In the genomic region with DNA sequence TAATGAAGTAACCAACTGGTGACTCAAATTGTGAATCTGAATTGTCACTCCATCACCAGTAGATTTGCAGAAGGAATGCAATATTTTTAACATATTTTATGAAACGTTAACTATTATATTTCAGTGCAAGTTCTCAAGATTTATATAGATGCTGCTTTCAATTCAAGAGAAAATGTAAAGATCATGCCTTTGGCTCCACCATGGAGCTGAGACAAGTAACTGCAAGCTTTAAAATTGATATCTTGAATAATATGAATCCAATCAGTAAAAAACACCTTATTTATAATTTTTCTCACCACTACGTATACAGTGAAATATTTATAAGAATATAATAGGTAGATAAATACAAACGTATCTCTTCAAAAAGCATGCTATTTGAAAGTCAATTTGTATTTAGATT, we compare ENCODE assay signal across 24 cellular contexts. TPM values are rescaled to one million over a fixed set of nuclear protein-coding genes. Genes with fewer than 3 reads are reported as not detected.
DNase-seq lines count a peak whose midpoint lies in the region; ATAC-seq and TF ChIP-seq lines count a peak whose summit lies in the region.
"Had no signal": no experiment of that assay in that cellular context is flagged by ENCODE, and none has a peak within 500 bp of the region (broad histone marks: within the 10 kb centered on the region; RNA-seq: fewer than 3 reads in every experiment).

No MANE protein-coding gene starts in this region.

- H3K9ac ChIP-seq in mammary epithelial cell (ENCODE audit: insufficient read depth, low read length): no peak overlapping the region

- H3K9me3 ChIP-seq in mammary epithelial cell (replicated peaks; ENCODE audit: insufficient read depth, low read length): no peaks in the 10 kb centered on the region
- H3K9me3 ChIP-seq: tibial artery had no signal

- in situ Hi-C loops in mammary epithelial cell (cut with MboI; ENCODE audit: low sequenced_read_pairs in 2 of 2): no loop called here

- TF ChIP-seq CTCF in mammary epithelial cell (conservative IDR thresholded peaks at IDR 0.05 in 1 of 2, IDR thresholded peaks at IDR 0.05 in 1 of 2; ENCODE audit: extremely low read depth in 1 of 2, insufficient read depth in 1 of 2, low read depth in 1 of 2, low read length in 2 of 2) (peak; percentile 3 to 29), MCF 10A (IDR thresholded peaks at IDR 0.05; ENCODE audit: unreplicated experiment) (no peak), choroid plexus epithelial cell (conservative IDR thresholded peaks at IDR 0.05; ENCODE audit: low read depth, low read length) (no peak), type B pancreatic cell (conservative IDR thresholded peaks at IDR 0.05) (peak; percentile 44)

- H3K27ac ChIP-seq in mammary epithelial cell (ENCODE audit: insufficient read depth, low read depth, low read length): no peak overlapping the region
- H3K27ac ChIP-seq: tibial artery had no signal

- H3K4me3 Mint-ChIP-seq in MCF 10A (ENCODE audit: unreplicated experiment) (no peak overlapping the region), type B pancreatic cell (no peak overlapping the region)
- no peak overlapping the region for H3K4me3 Mint-ChIP-seq in activated T-cell treated with anti-CD3 and anti-CD28 coated beads, Interleukin-2, amount 50 U/mL, for 24 hours
- H3K4me3 Mint-ChIP-seq: activated naive CD8-positive, alpha-beta T cell treated with anti-CD3 and anti-CD28 coated beads, Interleukin-2, amount 50 U/mL, for 24 hours; CD4-positive, alpha-beta T cell; dendritic cell treated with granulocyte-macrophage colony-stimulating factor and Interleukin-4, amounts not matched to agents 40 ng/mL and 50 ng/mL, for 4 days; stimulated activated naive CD8-positive, alpha-beta T cell treated with anti-CD3 and anti-CD28 coated beads, Interleukin-15, Interleukin-2, amounts not matched to agents 100 ng/mL and 50 ng/mL, for 24 hours; T-helper 1 cell treated with Interleukin-12 subunit alpha and Interleukin-12 subunit beta and Interleukin-4 antibody, amounts not matched to agents 30 μg/mL and 1 μg/mL, for 36 hours had no signal

- ATAC-seq in GM21576 (IDR thresholded peaks at IDR 0.05; ENCODE audit: unreplicated experiment): no peak
- ATAC-seq: activated naive CD8-positive, alpha-beta T cell treated with anti-CD3 and anti-CD28 coated beads, Interleukin-2, amount 50 U/mL, for 24 hours had no signal

- H2AFZ ChIP-seq in mammary epithelial cell (ENCODE audit: low read depth, low read length): no peak overlapping the region

- no peaks in the 10 kb centered on the region for H4K20me1 ChIP-seq in mammary epithelial cell (ENCODE audit: insufficient read depth, low read length)

- H3K27me3 Mint-ChIP-seq in MCF 10A (ENCODE audit: insufficient read depth, unreplicated experiment) (peaks cover 49% of the 10 kb centered on the region), type B pancreatic cell (no peaks in the 10 kb centered on the region)
- no peaks in the 10 kb centered on the region for H3K27me3 Mint-ChIP-seq in activated T-cell treated with anti-CD3 and anti-CD28 coated beads, Interleukin-2, amount 50 U/mL, for 24 hours
- H3K27me3 Mint-ChIP-seq: activated naive CD8-positive, alpha-beta T cell treated with anti-CD3 and anti-CD28 coated beads, Interleukin-2, amount 50 U/mL, for 24 hours; CD4-positive, alpha-beta T cell; dendritic cell treated with granulocyte-macrophage colony-stimulating factor and Interleukin-4, amounts not matched to agents 40 ng/mL and 50 ng/mL, for 4 days; stimulated activated naive CD8-positive, alpha-beta T cell treated with anti-CD3 and anti-CD28 coated beads, Interleukin-15, Interleukin-2, amounts not matched to agents 100 ng/mL and 50 ng/mL, for 24 hours had no signal

- H3K79me2 ChIP-seq in mammary epithelial cell (ENCODE audit: insufficient read depth, low read length): no peaks in the 10 kb centered on the region

- intact Hi-C loops in mammary epithelial cell (cut with micrococcal nuclease): no loop called here
- intact Hi-C loops in MCF 10A (cut with micrococcal nuclease): loop anchor here (1.0 to 10.0 kb wide), 2 partner anchors 1201 to 1647 kb away; no protein-coding TSS in a partner anchor

- no peaks in the 10 kb centered on the region for H3K36me3 ChIP-seq in mammary epithelial cell (ENCODE audit: insufficient read depth, low read length)
- H3K36me3 ChIP-seq: tibial artery had no signal

- no peak overlapping the region for H3K4me2 ChIP-seq in mammary epithelial cell (ENCODE audit: insufficient read depth, low read depth, low read length)
- H3K4me2 ChIP-seq: smooth muscle cell had no signal

- no peaks in the 10 kb centered on the region for H3K27me3 ChIP-seq in mammary epithelial cell (ENCODE audit: insufficient read depth, low read length)
- H3K27me3 ChIP-seq: tibial artery had no signal

- DNase-seq in mammary epithelial cell (no peak), MCF 10A (ENCODE audit: unreplicated experiment) (no peak), NAMALWA (ENCODE audit: low spot score) (peak; percentile 7), choroid plexus epithelial cell (ENCODE audit: low read depth) (peak; percentile 2), type B pancreatic cell (ENCODE audit: extremely low spot score, unreplicated experiment) (no peak), NOMO-1 (lab: John Stamatoyannopoulos, UW; ENCODE audit: unreplicated experiment in 2 of 2) (no peak)
- DNase-seq in activated T-cell treated with anti-CD3 and anti-CD28 coated beads, Interleukin-2, amount 50 U/mL, for 24 hours: no peak
- DNase-seq: activated CD8-positive, alpha-beta memory T cell treated with anti-CD3 and anti-CD28 coated beads, Interleukin-2, amount 50 U/mL, for 4 hours; activated effector memory CD4-positive, alpha-beta T cell treated with anti-CD3 and anti-CD28 coated beads, Interleukin-2, amount 50 U/mL, for 16 hours; activated naive CD8-positive, alpha-beta T cell treated with anti-CD3 and anti-CD28 coated beads, Interleukin-2, amount 50 U/mL, for 24 hours; CD4-positive, alpha-beta T cell; HCEC 1CT; hippocampal formation; NCI-H1436; NCI-H226; stimulated activated CD4-positive, alpha-beta T cell treated with anti-CD3 and anti-CD28 coated beads, Interleukin-4, amount 100 ng/mL, for 24 hours; tibial artery had no signal

- H3K4me3 ChIP-seq in mammary epithelial cell (replicated peaks in 1 of 3; ENCODE audit: insufficient read depth in 1 of 3, low read depth in 2 of 3, low read length in 3 of 3): no peak overlapping the region
- no peak overlapping the region for H3K4me3 ChIP-seq in choroid plexus epithelial cell (ENCODE audit: low read depth, low read length)
- H3K4me3 ChIP-seq: smooth muscle cell, tibial artery had no signal

- dilution Hi-C loops in mammary epithelial cell (cut with HindIII; ENCODE audit: low sequenced_read_pairs): no loop called here

- H3K27ac Mint-ChIP-seq in MCF 10A (ENCODE audit: low read depth, unreplicated experiment) (no peak overlapping the region), type B pancreatic cell (no peak overlapping the region)
- H3K27ac Mint-ChIP-seq in activated T-cell treated with anti-CD3 and anti-CD28 coated beads, Interleukin-2, amount 50 U/mL, for 24 hours: no peak overlapping the region
- H3K27ac Mint-ChIP-seq: activated naive CD8-positive, alpha-beta T cell treated with anti-CD3 and anti-CD28 coated beads, Interleukin-2, amount 50 U/mL, for 24 hours; CD4-positive, alpha-beta T cell; dendritic cell treated with granulocyte-macrophage colony-stimulating factor and Interleukin-4, amounts not matched to agents 40 ng/mL and 50 ng/mL, for 4 days; stimulated activated naive CD8-positive, alpha-beta T cell treated with anti-CD3 and anti-CD28 coated beads, Interleukin-15, Interleukin-2, amounts not matched to agents 100 ng/mL and 50 ng/mL, for 24 hours; T-helper 1 cell treated with Interleukin-12 subunit alpha and Interleukin-12 subunit beta and Interleukin-4 antibody, amounts not matched to agents 30 μg/mL and 1 μg/mL, for 36 hours had no signal

- 3% methylated on average over 3 of the region's 3 CpGs for WGBS in mammary epithelial cell (ENCODE audit: low coverage, missing lambda C conversion rate)

- CTCF ChIA-PET in mammary epithelial cell (lab: Charles Lee; ENCODE audit: low non-redundant PET): no interaction called here
- CTCF ChIA-PET in MCF 10A (lab: Yijun Ruan, JAX): no interaction called here

- H3K36me3 Mint-ChIP-seq in MCF 10A (ENCODE audit: insufficient read depth, unreplicated experiment): no peaks in the 10 kb centered on the region
- no peaks in the 10 kb centered on the region for H3K36me3 Mint-ChIP-seq in type B pancreatic cell
- H3K36me3 Mint-ChIP-seq in activated T-cell treated with anti-CD3 and anti-CD28 coated beads, Interleukin-2, amount 50 U/mL, for 24 hours (ENCODE audit: low read depth): no peaks in the 10 kb centered on the region

- no TSS peak for BruUV-seq in mammary epithelial cell (replicated peaks; lab: Mats Ljungman, UMichigan)
- no TSS peak for BruUV-seq in MCF 10A (replicated peaks; lab: Mats Ljungman, UMichigan)

- no peaks in the 10 kb centered on the region for H3K4me1 ChIP-seq in mammary epithelial cell (ENCODE audit: insufficient read depth, low read length)
- H3K4me1 ChIP-seq: tibial artery had no signal

- H3K4me1 Mint-ChIP-seq in MCF 10A (ENCODE audit: insufficient read depth, unreplicated experiment): no peaks in the 10 kb centered on the region
- no peaks in the 10 kb centered on the region for H3K4me1 Mint-ChIP-seq in type B pancreatic cell (ENCODE audit: unreplicated experiment)
- H3K4me1 Mint-ChIP-seq in activated T-cell treated with anti-CD3 and anti-CD28 coated beads, Interleukin-2, amount 50 U/mL, for 24 hours (ENCODE audit: low read depth): no peaks in the 10 kb centered on the region
- H3K4me1 Mint-ChIP-seq: activated naive CD8-positive, alpha-beta T cell treated with anti-CD3 and anti-CD28 coated beads, Interleukin-2, amount 50 U/mL, for 24 hours had no signal

- no peaks in the 10 kb centered on the region for H3K9me3 Mint-ChIP-seq in MCF 10A (ENCODE audit: unreplicated experiment)
- peaks cover 9% of the 10 kb centered on the region for H3K9me3 Mint-ChIP-seq in type B pancreatic cell
- peaks cover 16% of the 10 kb centered on the region for H3K9me3 Mint-ChIP-seq in activated T-cell treated with anti-CD3 and anti-CD28 coated beads, Interleukin-2, amount 50 U/mL, for 24 hours

- POLR2A ChIA-PET in MCF 10A (lab: Yijun Ruan, JAX): no interaction called here

RNA-seq across cellular contexts. Expression of a gene that starts 27.8 kb away (rescaled TPM):
- total RNA-seq in mammary epithelial cell (not detected), MCF 10A (2022) (not detected in 2 replicates), type B pancreatic cell (ENCODE audit: low replicate concordance) (0.71 and 1.7 TPM in 2 replicates)
- not detected for polyA plus RNA-seq in mammary epithelial cell
- polyA minus RNA-seq in mammary epithelial cell: not detected
- total RNA-seq: bronchial epithelial cell; CD4-positive, alpha-beta T cell had no signal
- polyA plus RNA-seq: AG04450 had no signal

Comparison
In these comparisons a context has a peak if more than half of its experiments do, and no peak if none do; other contexts are left out.
1. CTCF ChIP-seq: peak in mammary epithelial cell (2 of 2) and type B pancreatic cell (single experiment); none in MCF 10A (single experiment) and choroid plexus epithelial cell (single experiment).
2. DNase-seq: peak in NAMALWA (single experiment) and choroid plexus epithelial cell (single experiment); none in mammary epithelial cell (single experiment), MCF 10A (single experiment), type B pancreatic cell (single experiment), NOMO-1 (0 of 2) and activated T-cell treated with anti-CD3 and anti-CD28 coated beads, Interleukin-2, amount 50 U/mL, for 24 hours (single experiment).